ENCODE assay signal across 26 cellular contexts in the genomic region with DNA sequence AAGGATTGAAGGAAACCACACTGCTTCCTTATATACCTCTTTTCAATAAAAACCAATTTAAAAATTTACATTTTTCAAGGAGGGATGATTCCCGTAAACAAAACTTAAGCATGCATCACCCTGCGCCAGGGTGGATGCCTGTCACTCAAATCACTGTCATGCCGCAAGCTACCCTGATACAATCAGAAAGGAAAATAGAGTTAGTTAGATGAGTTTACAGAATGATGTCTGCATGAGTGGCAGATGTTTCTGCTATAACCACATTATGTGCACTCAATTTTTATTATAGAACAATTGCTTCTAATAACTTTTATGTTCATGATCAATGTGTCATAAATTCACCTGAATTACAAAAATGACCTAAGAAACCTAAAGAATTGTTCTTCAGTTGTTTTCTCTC.
"Had no signal": no experiment of that assay in that cellular context is flagged by ENCODE, and none has a peak within 500 bp of the region (broad histone marks: within the 10 kb centered on the region; RNA-seq: fewer than 3 reads in every experiment).

No MANE protein-coding gene starts in this region.

- H3K27me3 ChIP-seq: colonic mucosa, esophagus squamous epithelium, gastrocnemius medialis, heart right ventricle, left lung had no signal

- ATAC-seq: effector memory CD8-positive, alpha-beta T cell; esophagus mucosa; gastrocnemius medialis; heart right ventricle; left cardiac atrium; left lung; left ventricle myocardium superior; lower lobe of right lung; mucosa of descending colon had no signal

- H3K36me3 ChIP-seq: colonic mucosa, esophagus squamous epithelium, gastrocnemius medialis, heart right ventricle, left lung, lower lobe of right lung had no signal

- H3K4me3 ChIP-seq: colonic mucosa, esophagus squamous epithelium, gastrocnemius medialis, heart right ventricle, left lung, lower lobe of right lung, mucosa of descending colon had no signal

- H3K27ac ChIP-seq: colonic mucosa, epithelial cell of prostate, esophagus squamous epithelium, gastrocnemius medialis, heart right ventricle, left lung, lower lobe of right lung had no signal

- DNase-seq: colonic mucosa; cortex of kidney; effector CD8-positive, alpha-beta T cell; effector memory CD8-positive, alpha-beta T cell; endodermal cell; erythroblast; esophagus squamous epithelium; foreskin fibroblast; foreskin melanocyte; gastrocnemius medialis; glutamatergic neuron; head of caudate nucleus; heart right ventricle; hippocampal formation; left cardiac atrium; left lung; left ventricle myocardium superior; lower lobe of right lung; mesenchymal stem cell; mucosa of descending colon; naive B cell had no signal

- FAIRE-seq: endometrium, islet of Langerhans, keratinocyte had no signal

- H3K4me1 ChIP-seq: colonic mucosa, esophagus squamous epithelium, gastrocnemius medialis, heart right ventricle, left lung, lower lobe of right lung had no signal

- H3K9me3 ChIP-seq: colonic mucosa, esophagus squamous epithelium, gastrocnemius medialis, heart right ventricle, left lung, lower lobe of right lung, mucosa of descending colon had no signal
